In the genomic region with DNA sequence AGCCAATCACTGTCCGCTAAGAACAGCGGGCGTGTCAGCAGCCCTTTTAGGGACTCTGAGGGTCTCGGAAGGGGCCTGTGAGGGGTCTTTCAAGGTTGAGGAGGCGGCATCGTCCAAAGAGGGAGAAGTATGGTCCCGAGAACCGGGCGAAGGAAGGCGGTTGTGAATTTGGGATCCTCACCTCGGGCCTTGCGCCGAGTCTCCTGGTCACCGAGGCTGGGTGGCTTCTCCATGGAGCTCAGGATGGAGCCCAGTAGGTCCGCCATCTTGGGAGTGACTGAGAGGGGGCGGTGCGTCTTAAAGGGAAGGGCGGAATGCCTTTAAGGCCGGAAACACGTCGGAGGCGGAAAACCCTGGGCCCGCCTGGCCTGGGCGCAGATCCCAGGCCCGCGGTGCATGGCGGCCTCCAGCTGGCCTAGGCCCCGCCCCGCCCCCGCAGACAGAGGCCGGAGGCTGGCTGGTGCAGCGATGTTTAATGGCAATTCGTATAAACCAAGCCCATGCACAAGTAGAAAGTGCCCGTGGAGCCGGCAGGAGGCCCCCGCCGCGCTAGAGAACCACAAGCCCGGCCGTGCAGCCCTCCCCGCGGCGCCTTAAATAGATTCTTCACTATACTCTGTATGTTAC, we compare ENCODE assay signal across 1 cellular context.
TF ChIP-seq lines count a peak whose summit lies in the region.

A gene with protein sequence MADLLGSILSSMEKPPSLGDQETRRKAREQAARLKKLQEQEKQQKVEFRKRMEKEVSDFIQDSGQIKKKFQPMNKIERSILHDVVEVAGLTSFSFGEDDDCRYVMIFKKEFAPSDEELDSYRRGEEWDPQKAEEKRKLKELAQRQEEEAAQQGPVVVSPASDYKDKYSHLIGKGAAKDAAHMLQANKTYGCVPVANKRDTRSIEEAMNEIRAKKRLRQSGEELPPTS (minus strand): TSS at position 279 of the 627 bp plus-strand sequence. CDS start 13 bp downstream, at position 266.

TF ChIP-seq in GM23338, 12 proteins besides CTCF, POLR2A, EP300 and RAD21 (continued from another document):
- TF ChIP-seq, protein P1, sequence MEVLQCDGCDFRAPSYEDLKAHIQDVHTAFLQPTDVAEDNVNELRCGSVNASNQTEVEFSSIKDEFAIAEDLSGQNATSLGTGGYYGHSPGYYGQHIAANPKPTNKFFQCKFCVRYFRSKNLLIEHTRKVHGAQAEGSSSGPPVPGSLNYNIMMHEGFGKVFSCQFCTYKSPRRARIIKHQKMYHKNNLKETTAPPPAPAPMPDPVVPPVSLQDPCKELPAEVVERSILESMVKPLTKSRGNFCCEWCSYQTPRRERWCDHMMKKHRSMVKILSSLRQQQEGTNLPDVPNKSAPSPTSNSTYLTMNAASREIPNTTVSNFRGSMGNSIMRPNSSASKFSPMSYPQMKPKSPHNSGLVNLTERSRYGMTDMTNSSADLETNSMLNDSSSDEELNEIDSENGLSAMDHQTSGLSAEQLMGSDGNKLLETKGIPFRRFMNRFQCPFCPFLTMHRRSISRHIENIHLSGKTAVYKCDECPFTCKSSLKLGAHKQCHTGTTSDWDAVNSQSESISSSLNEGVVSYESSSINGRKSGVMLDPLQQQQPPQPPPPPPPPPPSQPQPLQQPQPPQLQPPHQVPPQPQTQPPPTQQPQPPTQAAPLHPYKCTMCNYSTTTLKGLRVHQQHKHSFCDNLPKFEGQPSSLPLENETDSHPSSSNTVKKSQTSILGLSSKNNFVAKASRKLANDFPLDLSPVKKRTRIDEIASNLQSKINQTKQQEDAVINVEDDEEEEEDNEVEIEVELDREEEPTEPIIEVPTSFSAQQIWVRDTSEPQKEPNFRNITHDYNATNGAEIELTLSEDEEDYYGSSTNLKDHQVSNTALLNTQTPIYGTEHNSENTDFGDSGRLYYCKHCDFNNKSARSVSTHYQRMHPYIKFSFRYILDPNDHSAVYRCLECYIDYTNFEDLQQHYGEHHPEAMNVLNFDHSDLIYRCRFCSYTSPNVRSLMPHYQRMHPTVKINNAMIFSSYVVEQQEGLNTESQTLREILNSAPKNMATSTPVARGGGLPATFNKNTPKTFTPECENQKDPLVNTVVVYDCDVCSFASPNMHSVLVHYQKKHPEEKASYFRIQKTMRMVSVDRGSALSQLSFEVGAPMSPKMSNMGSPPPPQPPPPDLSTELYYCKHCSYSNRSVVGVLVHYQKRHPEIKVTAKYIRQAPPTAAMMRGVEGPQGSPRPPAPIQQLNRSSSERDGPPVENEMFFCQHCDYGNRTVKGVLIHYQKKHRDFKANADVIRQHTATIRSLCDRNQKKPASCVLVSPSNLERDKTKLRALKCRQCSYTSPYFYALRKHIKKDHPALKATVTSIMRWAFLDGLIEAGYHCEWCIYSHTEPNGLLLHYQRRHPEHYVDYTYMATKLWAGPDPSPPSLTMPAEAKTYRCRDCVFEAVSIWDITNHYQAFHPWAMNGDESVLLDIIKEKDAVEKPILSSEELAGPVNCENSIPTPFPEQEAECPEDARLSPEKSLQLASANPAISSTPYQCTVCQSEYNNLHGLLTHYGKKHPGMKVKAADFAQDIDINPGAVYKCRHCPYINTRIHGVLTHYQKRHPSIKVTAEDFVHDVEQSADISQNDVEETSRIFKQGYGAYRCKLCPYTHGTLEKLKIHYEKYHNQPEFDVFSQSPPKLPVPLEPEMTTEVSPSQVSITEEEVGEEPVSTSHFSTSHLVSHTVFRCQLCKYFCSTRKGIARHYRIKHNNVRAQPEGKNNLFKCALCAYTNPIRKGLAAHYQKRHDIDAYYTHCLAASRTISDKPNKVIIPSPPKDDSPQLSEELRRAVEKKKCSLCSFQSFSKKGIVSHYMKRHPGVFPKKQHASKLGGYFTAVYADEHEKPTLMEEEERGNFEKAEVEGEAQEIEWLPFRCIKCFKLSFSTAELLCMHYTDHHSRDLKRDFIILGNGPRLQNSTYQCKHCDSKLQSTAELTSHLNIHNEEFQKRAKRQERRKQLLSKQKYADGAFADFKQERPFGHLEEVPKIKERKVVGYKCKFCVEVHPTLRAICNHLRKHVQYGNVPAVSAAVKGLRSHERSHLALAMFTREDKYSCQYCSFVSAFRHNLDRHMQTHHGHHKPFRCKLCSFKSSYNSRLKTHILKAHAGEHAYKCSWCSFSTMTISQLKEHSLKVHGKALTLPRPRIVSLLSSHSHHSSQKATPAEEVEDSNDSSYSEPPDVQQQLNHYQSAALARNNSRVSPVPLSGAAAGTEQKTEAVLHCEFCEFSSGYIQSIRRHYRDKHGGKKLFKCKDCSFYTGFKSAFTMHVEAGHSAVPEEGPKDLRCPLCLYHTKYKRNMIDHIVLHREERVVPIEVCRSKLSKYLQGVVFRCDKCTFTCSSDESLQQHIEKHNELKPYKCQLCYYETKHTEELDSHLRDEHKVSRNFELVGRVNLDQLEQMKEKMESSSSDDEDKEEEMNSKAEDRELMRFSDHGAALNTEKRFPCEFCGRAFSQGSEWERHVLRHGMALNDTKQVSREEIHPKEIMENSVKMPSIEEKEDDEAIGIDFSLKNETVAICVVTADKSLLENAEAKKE (CRISPR knock-in tag; IDR thresholded peaks at IDR 0.05) = no peak
